Comparison of ENCODE assay signal across 9 cellular contexts in genomic region chr12:31316964-31317363, GRCh38. TPM values are rescaled to one million over a fixed set of nuclear protein-coding genes. Genes with fewer than 3 reads are reported as not detected.
DNase-seq lines count a peak whose midpoint lies in the region; ATAC-seq and TF ChIP-seq lines count a peak whose summit lies in the region.
"Had no signal": no experiment of that assay in that cellular context is flagged by ENCODE, and none has a peak within 500 bp of the region (broad histone marks: within the 10 kb centered on the region; RNA-seq: fewer than 3 reads in every experiment).

No MANE protein-coding gene starts in this region.

- TF ChIP-seq CTCF in GM12875 (IDR thresholded peaks at IDR 0.05; ENCODE audit: borderline replicate concordance, insufficient read depth, low read depth, low read length) (no peak), mammary epithelial cell (conservative IDR thresholded peaks at IDR 0.05 in 1 of 2, IDR thresholded peaks at IDR 0.05 in 1 of 2; ENCODE audit: extremely low read depth in 1 of 2, insufficient read depth in 1 of 2, low read depth in 1 of 2, low read length in 2 of 2) (no peak), neutrophil (IDR thresholded peaks at IDR 0.05) (no peak)

- H3K4me3 ChIP-seq in GM12875 (ENCODE audit: low read depth, low read length): peak overlapping the region; percentile 16
- 0 out of 2 replicates have a peak overlapping the region, but pooled peaks have one; percentile 7 for H3K4me3 ChIP-seq in HUES64 (ENCODE audit: low read length)
- peak overlapping the region in 2 of 3 experiments; percentile 55 to 58 for H3K4me3 ChIP-seq in mammary epithelial cell (replicated peaks in 1 of 3; ENCODE audit: insufficient read depth in 1 of 3, low read depth in 2 of 3, low read length in 3 of 3)
- H3K4me3 ChIP-seq in neutrophil (ENCODE audit: low read depth in 1 of 2, low read length in 1 of 2): peak overlapping the region; percentile 60 to 61
- H3K4me3 ChIP-seq in neuronal stem cell (ENCODE audit: low read length in 2 of 2): no peak overlapping the region

- no peak overlapping the region for H3K9ac ChIP-seq in HUES64 (ENCODE audit: low read depth, low read length)
- peak overlapping the region; percentile 70 for H3K9ac ChIP-seq in mammary epithelial cell (ENCODE audit: insufficient read depth, low read length)
- H3K9ac ChIP-seq in neuronal stem cell (ENCODE audit: low read depth, low read length, poor library complexity): no peak overlapping the region

- no peak overlapping the region for H3K18ac ChIP-seq in neuronal stem cell (ENCODE audit: low read length)

- H3K4me2 ChIP-seq in mammary epithelial cell (ENCODE audit: insufficient read depth, low read depth, low read length) (peak overlapping the region; percentile 86), neuronal stem cell (ENCODE audit: insufficient read depth, low read length, poor library complexity, severe bottlenecking) (no peak overlapping the region)

- ATAC-seq in GM18909 (IDR thresholded peaks at IDR 0.05; ENCODE audit: poor library complexity, unreplicated experiment) (no peak), sciatic nerve (no peak)

- peaks cover 100% of the 10 kb centered on the region for H3K79me2 ChIP-seq in mammary epithelial cell (ENCODE audit: insufficient read depth, low read length)

- H2BK15ac ChIP-seq in neuronal stem cell (ENCODE audit: low read length): no peak overlapping the region

- peaks cover 75% of the 10 kb centered on the region for H3K4me1 ChIP-seq in HUES64 (ENCODE audit: insufficient read depth, low read length)
- H3K4me1 ChIP-seq in mammary epithelial cell (ENCODE audit: insufficient read depth, low read length): peaks cover 14% of the 10 kb centered on the region
- H3K4me1 ChIP-seq in neutrophil (ENCODE audit: control insufficient read depth in 1 of 2, insufficient read depth in 1 of 2, low read depth in 1 of 2, low read length in 1 of 2): peaks cover 46 to 47% of the 10 kb centered on the region in 2 experiments
- peaks cover 9 to 21% of the 10 kb centered on the region in 2 donors for H3K4me1 ChIP-seq in neuronal stem cell (ENCODE audit: control insufficient read depth in 2 of 2, insufficient read depth in 1 of 2, low read depth in 1 of 2, low read length in 2 of 2)

- no peak overlapping the region for H2BK120ac ChIP-seq in neuronal stem cell (ENCODE audit: low read depth, low read length)

- 56% methylated on average over 1 of the region's 2 CpGs for WGBS in HUES64
- WGBS in mammary epithelial cell (ENCODE audit: low coverage, missing lambda C conversion rate): 100% methylated on average over 1 of the region's 2 CpGs
- no CpG with 5 or more reads among the region's 2 CpGs for WGBS in neuronal stem cell (ENCODE audit: extremely low coverage in 2 of 2, insufficient read length in 2 of 2, insufficient replicate concordance in 1 of 2), 2 donors

- intact Hi-C loops in mammary epithelial cell (cut with micrococcal nuclease): no loop called here
- intact Hi-C loops in sciatic nerve (cut with DNase I): no loop called here

- H4K91ac ChIP-seq in neuronal stem cell (ENCODE audit: low read depth, low read length, poor library complexity): no peak overlapping the region

- H3K23ac ChIP-seq in neuronal stem cell (ENCODE audit: low read depth, low read length, poor library complexity): no peak overlapping the region

- no peak for DNase-seq in mammary epithelial cell
- no peak for DNase-seq in stimulated activated CD4-positive, alpha-beta T cell treated with anti-CD3 and anti-CD28 coated beads, Interleukin-2, amount 100 ng/mL, for 24 hours
- no peak for DNase-seq in neuronal stem cell (ENCODE audit: low spot score)
- no peak for DNase-seq in sciatic nerve (ENCODE audit: low spot score)
- DNase-seq: NCI-H1105 had no signal

- no peak overlapping the region for H3K4ac ChIP-seq in neuronal stem cell (ENCODE audit: low read length)

- H3K27ac ChIP-seq in HUES64 (ENCODE audit: low read depth, low read length): no peak overlapping the region
- peak overlapping the region; percentile 61 for H3K27ac ChIP-seq in mammary epithelial cell (ENCODE audit: insufficient read depth, low read depth, low read length)
- peak overlapping the region; percentile 80 for H3K27ac ChIP-seq in neutrophil
- no peak overlapping the region for H3K27ac ChIP-seq in neuronal stem cell (replicated peaks; ENCODE audit: low read length)

- H2BK5ac ChIP-seq in neuronal stem cell (ENCODE audit: low read length): no peak overlapping the region

- no peak overlapping the region for H2AFZ ChIP-seq in mammary epithelial cell (ENCODE audit: low read depth, low read length)
- H2AFZ ChIP-seq in neuronal stem cell (ENCODE audit: low read length): no peak overlapping the region

- no peak overlapping the region for H2BK12ac ChIP-seq in neuronal stem cell (ENCODE audit: low read length)

- H2AK5ac ChIP-seq in neuronal stem cell (ENCODE audit: low read depth, low read length): no peak overlapping the region

- H3K79me1 ChIP-seq in neuronal stem cell (ENCODE audit: low read depth, low read length): no peaks in the 10 kb centered on the region

- H4K20me1 ChIP-seq in mammary epithelial cell (ENCODE audit: insufficient read depth, low read length): peaks cover 10% of the 10 kb centered on the region

- dilution Hi-C loops in mammary epithelial cell (cut with HindIII; ENCODE audit: low sequenced_read_pairs): no loop called here

- in situ Hi-C loops in mammary epithelial cell (cut with MboI; ENCODE audit: low sequenced_read_pairs in 2 of 2): no loop called here

- no TSS peak for BruUV-seq in mammary epithelial cell (replicated peaks; lab: Mats Ljungman, UMichigan)

- H3K36me3 ChIP-seq in HUES64 (ENCODE audit: insufficient read depth, low read length) (peaks cover 23% of the 10 kb centered on the region), mammary epithelial cell (ENCODE audit: insufficient read depth, low read length) (no peaks in the 10 kb centered on the region), neutrophil (no peaks in the 10 kb centered on the region), neuronal stem cell (replicated peaks in 1 of 2; ENCODE audit: control insufficient read depth in 2 of 2, insufficient read depth in 2 of 2, low read length in 2 of 2) (peaks cover 0 to 29% of the 10 kb centered on the region in 2 donors)

- CTCF ChIA-PET in mammary epithelial cell (lab: Charles Lee; ENCODE audit: low non-redundant PET): no interaction called here

- H3K9me3 ChIP-seq in HUES64 (ENCODE audit: insufficient read depth, low read depth, low read length) (no peaks in the 10 kb centered on the region), mammary epithelial cell (replicated peaks; ENCODE audit: insufficient read depth, low read length) (no peaks in the 10 kb centered on the region), neutrophil (no peaks in the 10 kb centered on the region), neuronal stem cell (replicated peaks in 1 of 2; ENCODE audit: control insufficient read depth in 2 of 2, insufficient read depth in 1 of 2, low read depth in 1 of 2, low read length in 2 of 2) (peaks cover 4 to 14% of the 10 kb centered on the region in 2 donors)

- H3K27me3 ChIP-seq in HUES64 (ENCODE audit: insufficient read depth, low read length) (no peaks in the 10 kb centered on the region), mammary epithelial cell (ENCODE audit: insufficient read depth, low read length) (no peaks in the 10 kb centered on the region), neutrophil (no peaks in the 10 kb centered on the region), neuronal stem cell (ENCODE audit: control insufficient read depth in 3 of 3, insufficient read depth in 3 of 3, low read depth in 1 of 3, low read length in 3 of 3) (no peaks in the 10 kb centered on the region)

- H3K14ac ChIP-seq in neuronal stem cell (ENCODE audit: low read length): no peak overlapping the region

- H4K8ac ChIP-seq in neuronal stem cell (ENCODE audit: low read depth, low read length): no peak overlapping the region

RNA-seq across cellular contexts. Expression of gene SINHCAF, which starts 9.0 kb away (rescaled TPM):
- 229 TPM for polyA plus RNA-seq in HUES64 (2013, experiment 1 of 2)
- 222 TPM for polyA plus RNA-seq in HUES64 (2013, experiment 2 of 2)
- total RNA-seq in mammary epithelial cell: 10 to 100 TPM; 63.5 to 78.2 TPM
- 29.7 TPM for polyA plus RNA-seq in mammary epithelial cell
- polyA minus RNA-seq in mammary epithelial cell: 40.3 TPM
- 288 TPM for polyA plus RNA-seq in neuronal stem cell (2013, experiment 1 of 2)
- polyA plus RNA-seq in neuronal stem cell (2013, experiment 2 of 2): 311 TPM
- total RNA-seq in sciatic nerve: 12.4 TPM

Comparison
In these comparisons a context has a peak if more than half of its experiments do, and no peak if none do; other contexts are left out.
1. H3K4me3 ChIP-seq: peak in GM12875 (single experiment), HUES64 (single experiment), mammary epithelial cell (2 of 3) and neutrophil (2 of 2); none in neuronal stem cell (0 of 2).
2. H3K27ac ChIP-seq: peak in mammary epithelial cell (single experiment) and neutrophil (single experiment); none in HUES64 (single experiment) and neuronal stem cell (single experiment).